Comparison of ENCODE assay signal across 1 cellular context in genomic region chr11:73189723-73190556, GRCh38.
TF ChIP-seq lines count a peak whose summit lies in the region.

No MANE protein-coding gene starts in this region.

TF ChIP-seq in HepG2, 621 proteins besides CTCF, POLR2A, EP300 and RAD21:
- no peak for TF ChIP-seq MAFG (CRISPR knock-in tag; IDR thresholded peaks at IDR 0.05)
- TF ChIP-seq ZNF205 (CRISPR knock-in tag; IDR thresholded peaks at IDR 0.05) = no peak
- TF ChIP-seq NR2F6 (IDR thresholded peaks at IDR 0.05) = peak; percentile 34; the same call in 1 of the 2 replicates
- TF ChIP-seq NR2F6 (CRISPR knock-in tag; IDR thresholded peaks at IDR 0.05) = no peak
- TF ChIP-seq, protein P1, sequence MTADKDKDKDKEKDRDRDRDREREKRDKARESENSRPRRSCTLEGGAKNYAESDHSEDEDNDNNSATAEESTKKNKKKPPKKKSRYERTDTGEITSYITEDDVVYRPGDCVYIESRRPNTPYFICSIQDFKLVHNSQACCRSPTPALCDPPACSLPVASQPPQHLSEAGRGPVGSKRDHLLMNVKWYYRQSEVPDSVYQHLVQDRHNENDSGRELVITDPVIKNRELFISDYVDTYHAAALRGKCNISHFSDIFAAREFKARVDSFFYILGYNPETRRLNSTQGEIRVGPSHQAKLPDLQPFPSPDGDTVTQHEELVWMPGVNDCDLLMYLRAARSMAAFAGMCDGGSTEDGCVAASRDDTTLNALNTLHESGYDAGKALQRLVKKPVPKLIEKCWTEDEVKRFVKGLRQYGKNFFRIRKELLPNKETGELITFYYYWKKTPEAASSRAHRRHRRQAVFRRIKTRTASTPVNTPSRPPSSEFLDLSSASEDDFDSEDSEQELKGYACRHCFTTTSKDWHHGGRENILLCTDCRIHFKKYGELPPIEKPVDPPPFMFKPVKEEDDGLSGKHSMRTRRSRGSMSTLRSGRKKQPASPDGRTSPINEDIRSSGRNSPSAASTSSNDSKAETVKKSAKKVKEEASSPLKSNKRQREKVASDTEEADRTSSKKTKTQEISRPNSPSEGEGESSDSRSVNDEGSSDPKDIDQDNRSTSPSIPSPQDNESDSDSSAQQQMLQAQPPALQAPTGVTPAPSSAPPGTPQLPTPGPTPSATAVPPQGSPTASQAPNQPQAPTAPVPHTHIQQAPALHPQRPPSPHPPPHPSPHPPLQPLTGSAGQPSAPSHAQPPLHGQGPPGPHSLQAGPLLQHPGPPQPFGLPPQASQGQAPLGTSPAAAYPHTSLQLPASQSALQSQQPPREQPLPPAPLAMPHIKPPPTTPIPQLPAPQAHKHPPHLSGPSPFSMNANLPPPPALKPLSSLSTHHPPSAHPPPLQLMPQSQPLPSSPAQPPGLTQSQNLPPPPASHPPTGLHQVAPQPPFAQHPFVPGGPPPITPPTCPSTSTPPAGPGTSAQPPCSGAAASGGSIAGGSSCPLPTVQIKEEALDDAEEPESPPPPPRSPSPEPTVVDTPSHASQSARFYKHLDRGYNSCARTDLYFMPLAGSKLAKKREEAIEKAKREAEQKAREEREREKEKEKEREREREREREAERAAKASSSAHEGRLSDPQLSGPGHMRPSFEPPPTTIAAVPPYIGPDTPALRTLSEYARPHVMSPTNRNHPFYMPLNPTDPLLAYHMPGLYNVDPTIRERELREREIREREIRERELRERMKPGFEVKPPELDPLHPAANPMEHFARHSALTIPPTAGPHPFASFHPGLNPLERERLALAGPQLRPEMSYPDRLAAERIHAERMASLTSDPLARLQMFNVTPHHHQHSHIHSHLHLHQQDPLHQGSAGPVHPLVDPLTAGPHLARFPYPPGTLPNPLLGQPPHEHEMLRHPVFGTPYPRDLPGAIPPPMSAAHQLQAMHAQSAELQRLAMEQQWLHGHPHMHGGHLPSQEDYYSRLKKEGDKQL (CRISPR knock-in tag; IDR thresholded peaks at IDR 0.05; ENCODE audit: low read depth) = peak; percentile 70
- no peak for TF ChIP-seq IRX3 (CRISPR knock-in tag; IDR thresholded peaks at IDR 0.05; ENCODE audit: borderline replicate concordance, low read depth)
- peak; percentile 43; the same call in 1 of the 2 replicates for TF ChIP-seq SP5 (CRISPR knock-in tag; IDR thresholded peaks at IDR 0.05; ENCODE audit: borderline replicate concordance, low read depth)
- peak; percentile 21; the same call in 1 of the 2 replicates for TF ChIP-seq GATAD2A (CRISPR knock-in tag; IDR thresholded peaks at IDR 0.05)
- TF ChIP-seq NCOA2 (CRISPR knock-in tag; IDR thresholded peaks at IDR 0.05) = 0 out of 2 replicates have a peak, but pooled peaks have one; percentile 25
- TF ChIP-seq NONO (IDR thresholded peaks at IDR 0.05) = no peak
- TF ChIP-seq NONO (CRISPR knock-in tag; conservative IDR thresholded peaks at IDR 0.05) = 0 out of 2 replicates have a peak, but pooled peaks have one; percentile 18
- TF ChIP-seq FOXP1 (IDR thresholded peaks at IDR 0.05) = no peak
- TF ChIP-seq FOXP1 (CRISPR knock-in tag; IDR thresholded peaks at IDR 0.05) = peak; percentile 47; the same call in 1 of the 2 replicates
- peak; percentile 92 for TF ChIP-seq ZNF609 (CRISPR knock-in tag; IDR thresholded peaks at IDR 0.05; ENCODE audit: borderline replicate concordance)
- TF ChIP-seq TBX3 (IDR thresholded peaks at IDR 0.05; ENCODE audit: borderline replicate concordance) = peak; percentile 59; the same call in 1 of the 2 replicates
- peak; percentile 45; the same call in 1 of the 2 replicates for TF ChIP-seq HNF4A (CRISPR knock-in tag; IDR thresholded peaks at IDR 0.05)
- TF ChIP-seq SOX6 (IDR thresholded peaks at IDR 0.05) = no peak
- peak; percentile 57 for TF ChIP-seq SOX6 (CRISPR knock-in tag; IDR thresholded peaks at IDR 0.05)
- TF ChIP-seq HDAC1 (CRISPR knock-in tag; IDR thresholded peaks at IDR 0.05) = peak; percentile 20; the same call in 1 of the 2 replicates
- TF ChIP-seq, protein P2, sequence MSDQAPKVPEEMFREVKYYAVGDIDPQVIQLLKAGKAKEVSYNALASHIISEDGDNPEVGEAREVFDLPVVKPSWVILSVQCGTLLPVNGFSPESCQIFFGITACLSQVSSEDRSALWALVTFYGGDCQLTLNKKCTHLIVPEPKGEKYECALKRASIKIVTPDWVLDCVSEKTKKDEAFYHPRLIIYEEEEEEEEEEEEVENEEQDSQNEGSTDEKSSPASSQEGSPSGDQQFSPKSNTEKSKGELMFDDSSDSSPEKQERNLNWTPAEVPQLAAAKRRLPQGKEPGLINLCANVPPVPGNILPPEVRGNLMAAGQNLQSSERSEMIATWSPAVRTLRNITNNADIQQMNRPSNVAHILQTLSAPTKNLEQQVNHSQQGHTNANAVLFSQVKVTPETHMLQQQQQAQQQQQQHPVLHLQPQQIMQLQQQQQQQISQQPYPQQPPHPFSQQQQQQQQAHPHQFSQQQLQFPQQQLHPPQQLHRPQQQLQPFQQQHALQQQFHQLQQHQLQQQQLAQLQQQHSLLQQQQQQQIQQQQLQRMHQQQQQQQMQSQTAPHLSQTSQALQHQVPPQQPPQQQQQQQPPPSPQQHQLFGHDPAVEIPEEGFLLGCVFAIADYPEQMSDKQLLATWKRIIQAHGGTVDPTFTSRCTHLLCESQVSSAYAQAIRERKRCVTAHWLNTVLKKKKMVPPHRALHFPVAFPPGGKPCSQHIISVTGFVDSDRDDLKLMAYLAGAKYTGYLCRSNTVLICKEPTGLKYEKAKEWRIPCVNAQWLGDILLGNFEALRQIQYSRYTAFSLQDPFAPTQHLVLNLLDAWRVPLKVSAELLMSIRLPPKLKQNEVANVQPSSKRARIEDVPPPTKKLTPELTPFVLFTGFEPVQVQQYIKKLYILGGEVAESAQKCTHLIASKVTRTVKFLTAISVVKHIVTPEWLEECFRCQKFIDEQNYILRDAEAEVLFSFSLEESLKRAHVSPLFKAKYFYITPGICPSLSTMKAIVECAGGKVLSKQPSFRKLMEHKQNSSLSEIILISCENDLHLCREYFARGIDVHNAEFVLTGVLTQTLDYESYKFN (CRISPR knock-in tag; conservative IDR thresholded peaks at IDR 0.05) = peak; percentile 47
- TF ChIP-seq TBX2 (CRISPR knock-in tag; IDR thresholded peaks at IDR 0.05; ENCODE audit: borderline replicate concordance) = peak; percentile 64
- no peak for TF ChIP-seq CBFB (CRISPR knock-in tag; IDR thresholded peaks at IDR 0.05)
- TF ChIP-seq SALL1 (CRISPR knock-in tag; IDR thresholded peaks at IDR 0.05) = peak; percentile 34; the same call in 1 of the 2 replicates
- peak; percentile 93 for TF ChIP-seq HHEX (CRISPR knock-in tag; IDR thresholded peaks at IDR 0.05)
- TF ChIP-seq ONECUT2 (CRISPR knock-in tag; IDR thresholded peaks at IDR 0.05) = peak; percentile 82
- no peak for TF ChIP-seq POLR2AphosphoS2 (IDR thresholded peaks at IDR 0.05; ENCODE audit: low read depth, low read length)
- TF ChIP-seq HDAC6 (IDR thresholded peaks at IDR 0.05; ENCODE audit: low read depth, low read length) = no peak
- TF ChIP-seq SRF (IDR thresholded peaks at IDR 0.05; ENCODE audit: low read depth, low read length) = no peak
- TF ChIP-seq FOXA1 (IDR thresholded peaks at IDR 0.05) = no peak
- peak; percentile 36 for TF ChIP-seq FOXA1 (CRISPR knock-in tag; IDR thresholded peaks at IDR 0.05)
- no peak for TF ChIP-seq THAP9 (CRISPR knock-in tag; IDR thresholded peaks at IDR 0.05; ENCODE audit: borderline replicate concordance)
- no peak for TF ChIP-seq GTF2F1 (IDR thresholded peaks at IDR 0.05; ENCODE audit: low read length)
- peak; percentile 63; the same call in 1 of the 2 replicates for TF ChIP-seq FOXA3 (CRISPR knock-in tag; IDR thresholded peaks at IDR 0.05)
- TF ChIP-seq SOX13 (IDR thresholded peaks at IDR 0.05) = no peak
- TF ChIP-seq SOX13 (CRISPR knock-in tag; conservative IDR thresholded peaks at IDR 0.05 in 1 of 2, IDR thresholded peaks at IDR 0.05 in 1 of 2) = peak in 1 of 2 experiments; percentile 16; a peak in 1 of 4 replicates
- no peak for TF ChIP-seq ZC3H4 (CRISPR knock-in tag; IDR thresholded peaks at IDR 0.05; ENCODE audit: borderline replicate concordance)
- TF ChIP-seq, protein P3, sequence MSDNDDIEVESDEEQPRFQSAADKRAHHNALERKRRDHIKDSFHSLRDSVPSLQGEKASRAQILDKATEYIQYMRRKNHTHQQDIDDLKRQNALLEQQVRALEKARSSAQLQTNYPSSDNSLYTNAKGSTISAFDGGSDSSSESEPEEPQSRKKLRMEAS (IDR thresholded peaks at IDR 0.05) = peak; percentile 57
- no peak for TF ChIP-seq ISX (CRISPR knock-in tag; conservative IDR thresholded peaks at IDR 0.05)
- TF ChIP-seq, protein P4, sequence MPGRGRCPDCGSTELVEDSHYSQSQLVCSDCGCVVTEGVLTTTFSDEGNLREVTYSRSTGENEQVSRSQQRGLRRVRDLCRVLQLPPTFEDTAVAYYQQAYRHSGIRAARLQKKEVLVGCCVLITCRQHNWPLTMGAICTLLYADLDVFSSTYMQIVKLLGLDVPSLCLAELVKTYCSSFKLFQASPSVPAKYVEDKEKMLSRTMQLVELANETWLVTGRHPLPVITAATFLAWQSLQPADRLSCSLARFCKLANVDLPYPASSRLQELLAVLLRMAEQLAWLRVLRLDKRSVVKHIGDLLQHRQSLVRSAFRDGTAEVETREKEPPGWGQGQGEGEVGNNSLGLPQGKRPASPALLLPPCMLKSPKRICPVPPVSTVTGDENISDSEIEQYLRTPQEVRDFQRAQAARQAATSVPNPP (CRISPR knock-in tag; IDR thresholded peaks at IDR 0.05) = 0 out of 2 replicates have a peak, but pooled peaks have one; percentile 26
- TF ChIP-seq BCL6 (CRISPR knock-in tag; IDR thresholded peaks at IDR 0.05) = peak; percentile 36; the same call in 1 of the 2 replicates
- peak; percentile 60 for TF ChIP-seq TCF7 (IDR thresholded peaks at IDR 0.05; ENCODE audit: low read depth)
- TF ChIP-seq, protein P5, sequence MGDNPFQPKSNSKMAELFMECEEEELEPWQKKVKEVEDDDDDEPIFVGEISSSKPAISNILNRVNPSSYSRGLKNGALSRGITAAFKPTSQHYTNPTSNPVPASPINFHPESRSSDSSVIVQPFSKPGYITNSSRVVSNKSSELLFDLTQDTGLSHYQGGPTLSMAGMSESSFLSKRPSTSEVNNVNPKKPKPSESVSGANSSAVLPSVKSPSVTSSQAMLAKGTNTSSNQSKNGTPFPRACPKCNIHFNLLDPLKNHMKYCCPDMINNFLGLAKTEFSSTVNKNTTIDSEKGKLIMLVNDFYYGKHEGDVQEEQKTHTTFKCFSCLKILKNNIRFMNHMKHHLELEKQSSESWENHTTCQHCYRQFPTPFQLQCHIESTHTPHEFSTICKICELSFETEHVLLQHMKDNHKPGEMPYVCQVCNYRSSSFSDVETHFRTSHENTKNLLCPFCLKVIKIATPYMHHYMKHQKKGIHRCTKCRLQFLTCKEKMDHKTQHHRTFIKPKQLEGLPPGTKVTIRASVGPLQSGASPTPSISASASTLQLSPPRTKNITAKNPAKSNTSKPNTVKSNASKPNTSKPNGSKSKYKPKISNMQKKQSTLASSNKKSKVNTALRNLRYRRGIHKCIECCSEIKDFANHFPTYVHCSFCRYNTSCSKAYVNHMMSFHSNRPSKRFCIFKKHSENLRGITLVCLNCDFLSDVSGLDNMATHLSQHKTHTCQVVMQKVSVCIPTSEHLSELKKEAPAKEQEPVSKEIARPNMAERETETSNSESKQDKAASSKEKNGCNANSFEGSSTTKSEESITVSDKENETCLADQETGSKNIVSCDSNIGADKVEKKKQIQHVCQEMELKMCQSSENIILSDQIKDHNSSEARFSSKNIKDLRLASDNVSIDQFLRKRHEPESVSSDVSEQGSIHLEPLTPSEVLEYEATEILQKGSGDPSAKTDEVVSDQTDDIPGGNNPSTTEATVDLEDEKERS (CRISPR knock-in tag; IDR thresholded peaks at IDR 0.05) = no peak
- TF ChIP-seq PITX1 (CRISPR knock-in tag; IDR thresholded peaks at IDR 0.05) = peak; percentile 96
- no peak for TF ChIP-seq EHMT2 (IDR thresholded peaks at IDR 0.05; ENCODE audit: borderline replicate concordance, low read depth, low read length)
